ENCODE assay signal across 13 cellular contexts in the genomic region with DNA sequence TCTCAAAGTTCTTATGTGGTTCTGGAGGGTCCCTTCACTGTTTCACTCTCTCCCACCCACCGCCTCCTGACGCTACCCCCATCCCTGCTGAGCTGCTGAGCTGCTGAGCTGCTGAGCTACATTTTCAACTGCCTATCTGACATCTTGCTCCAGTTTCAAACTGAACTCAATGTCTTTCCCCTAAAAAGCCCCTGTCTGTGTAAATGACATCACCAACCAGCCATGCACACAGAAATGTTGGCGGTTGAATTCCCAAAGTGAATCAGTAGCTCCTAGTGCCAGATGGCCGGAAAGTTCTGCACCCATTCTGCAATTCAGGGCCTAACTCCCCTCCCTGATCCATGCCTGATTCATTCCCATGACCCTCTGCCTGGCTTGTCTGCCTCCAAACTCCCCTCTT.
A peak's percentile ranks its signal among the peaks of the same experiment; 100 is the strongest.
DNase-seq lines count a peak whose midpoint lies in the region; ATAC-seq and TF ChIP-seq lines count a peak whose summit lies in the region.
"Had no signal": no experiment of that assay in that cellular context is flagged by ENCODE, and none has a peak within 500 bp of the region (broad histone marks: within the 10 kb centered on the region; RNA-seq: fewer than 3 reads in every experiment).

No MANE protein-coding gene starts in this region.

- DNase-seq in AG08395 (ENCODE audit: low spot score) (peak; percentile 91), choroid plexus epithelial cell (ENCODE audit: low read depth) (peak; percentile 37), NCI-H2107 treated with DMSO at 0.1 percent for 48 hours (lab: John Stamatoyannopoulos, UW; ENCODE audit: unreplicated experiment) (no peak), germinal center (ENCODE audit: low spot score) (no peak)
- DNase-seq in activated CD4-positive, alpha-beta T cell treated with anti-CD3 and anti-CD28 coated beads, Interleukin-2, amount 50 U/mL, for 1 hour: no peak
- DNase-seq: activated CD4-positive, alpha-beta memory T cell treated with anti-CD3 and anti-CD28 coated beads for 36 hours; left ventricle myocardium inferior; NCI-H345 had no signal

- H3K4me3 ChIP-seq in choroid plexus epithelial cell (ENCODE audit: low read depth, low read length): no peak overlapping the region
- H3K4me3 ChIP-seq: A549, K562, left ventricle myocardium inferior had no signal

- no peak for TF ChIP-seq CTCF in choroid plexus epithelial cell (conservative IDR thresholded peaks at IDR 0.05; ENCODE audit: low read depth, low read length)

- ATAC-seq in GM19025 (IDR thresholded peaks at IDR 0.05; ENCODE audit: low read depth, unreplicated experiment) (peak; percentile 50), HG03135 (IDR thresholded peaks at IDR 0.05; ENCODE audit: unreplicated experiment) (peak; percentile 44), HG02970 (IDR thresholded peaks at IDR 0.05; ENCODE audit: low FRiP score, unreplicated experiment) (no peak)
- ATAC-seq: A549, K562 had no signal

Comparison
In these comparisons a context has a peak if more than half of its experiments do, and no peak if none do; other contexts are left out.
1. DNase-seq: peak in AG08395 (single experiment) and choroid plexus epithelial cell (single experiment); none in NCI-H2107 treated with DMSO at 0.1 percent for 48 hours (single experiment), germinal center (single experiment) and activated CD4-positive, alpha-beta T cell treated with anti-CD3 and anti-CD28 coated beads, Interleukin-2, amount 50 U/mL, for 1 hour (single experiment).